Comparison of ENCODE assay signal across 10 cellular contexts in genomic region chr1:233615571-233615970, GRCh38. TPM values are rescaled to one million over a fixed set of nuclear protein-coding genes. Genes with fewer than 3 reads are reported as not detected.
DNase-seq lines count a peak whose midpoint lies in the region; ATAC-seq and TF ChIP-seq lines count a peak whose summit lies in the region.
"Had no signal": no experiment of that assay in that cellular context is flagged by ENCODE, and none has a peak within 500 bp of the region (broad histone marks: within the 10 kb centered on the region; RNA-seq: fewer than 3 reads in every experiment).

No MANE protein-coding gene starts in this region.

- H3K4me2 ChIP-seq in GM23248 (ENCODE audit: unreplicated experiment) (peak overlapping the region; percentile 92), PC-9 (peak overlapping the region; percentile 87), OCI-LY7 (ENCODE audit: low read length) (no peak overlapping the region)

- CTCF ChIA-PET in PC-9 (lab: Charles Lee): no interaction called here
- CTCF ChIA-PET in OCI-LY7 (lab: Charles Lee; ENCODE audit: unreplicated experiment): no interaction called here

- no peaks in the 10 kb centered on the region for H3K27me3 ChIP-seq in GM23248 (replicated peaks; ENCODE audit: insufficient read depth)
- no peaks in the 10 kb centered on the region for H3K27me3 ChIP-seq in PC-9 (ENCODE audit: insufficient read depth, low read depth)

- H3K4me1 ChIP-seq in GM23248 (ENCODE audit: insufficient read depth) (peaks cover 3% of the 10 kb centered on the region; the same call in 1 of the 2 replicates), PC-9 (replicated peaks; ENCODE audit: insufficient read depth) (peaks cover 25% of the 10 kb centered on the region), OCI-LY7 (ENCODE audit: insufficient read depth, low read length, poor library complexity, severe bottlenecking) (no peaks in the 10 kb centered on the region)

- H3K9me3 ChIP-seq in GM23248 (ENCODE audit: low read depth) (no peaks in the 10 kb centered on the region), PC-9 (ENCODE audit: insufficient read depth, low read depth) (no peaks in the 10 kb centered on the region), OCI-LY7 (ENCODE audit: low read length) (no peaks in the 10 kb centered on the region)

- TF ChIP-seq CTCF in PC-9 (conservative IDR thresholded peaks at IDR 0.05) (no peak), epithelial cell of esophagus (IDR thresholded peaks at IDR 0.05; ENCODE audit: insufficient read depth, low read depth, low read length, missing control alignments) (no peak), neural crest cell (conservative IDR thresholded peaks at IDR 0.05) (no peak), GM20000 (IDR thresholded peaks at IDR 0.05; ENCODE audit: extremely low read depth, missing control alignments) (no peak), OCI-LY7 (conservative IDR thresholded peaks at IDR 0.05; ENCODE audit: low read length) (no peak)

- H3K4me3 ChIP-seq in GM23248 (peak overlapping the region; percentile 95), PC-9 (peak overlapping the region; percentile 62), epithelial cell of esophagus (ENCODE audit: low read length) (peak overlapping the region; percentile 95), OCI-LY7 (ENCODE audit: low read depth, low read length, poor library complexity, severe bottlenecking) (no peak overlapping the region)

- POLR2A ChIA-PET in PC-9 (lab: Charles Lee; ENCODE audit: unreplicated experiment): no interaction called here
- POLR2A ChIA-PET in OCI-LY7 (lab: Charles Lee): no interaction called here

- H2AFZ ChIP-seq in GM23248 (0 out of 2 replicates have a peak overlapping the region, but pooled peaks have one; percentile 95), PC-9 (peak overlapping the region; percentile 81), OCI-LY7 (ENCODE audit: low read length) (no peak overlapping the region)

- no peaks in the 10 kb centered on the region for H3K9me3 Mint-ChIP-seq in neural crest cell
- H3K9me3 Mint-ChIP-seq: activated CD8-positive, alpha-beta T cell treated with anti-CD3 and anti-CD28 coated beads for 36 hours had no signal

- no peaks in the 10 kb centered on the region for H3K36me3 ChIP-seq in GM23248 (ENCODE audit: low read depth)
- H3K36me3 ChIP-seq in PC-9 (ENCODE audit: low read depth): peaks cover 30% of the 10 kb centered on the region
- H3K36me3 ChIP-seq in OCI-LY7 (ENCODE audit: insufficient read depth, low read length): no peaks in the 10 kb centered on the region

- H3K9me2 ChIP-seq in GM23248 (ENCODE audit: insufficient read depth) (no peaks in the 10 kb centered on the region), PC-9 (ENCODE audit: insufficient read depth) (no peaks in the 10 kb centered on the region), OCI-LY7 (ENCODE audit: insufficient read depth, low read length) (no peaks in the 10 kb centered on the region)

- peaks cover 89% of the 10 kb centered on the region for H3K27me3 Mint-ChIP-seq in neural crest cell (ENCODE audit: low read depth)

- ATAC-seq in HG02678 (IDR thresholded peaks at IDR 0.05; ENCODE audit: unreplicated experiment): no peak
- ATAC-seq: activated CD8-positive, alpha-beta T cell treated with anti-CD3 and anti-CD28 coated beads for 36 hours had no signal

- no TSS peak for BruUV-seq in PC-9 (replicated peaks; lab: Mats Ljungman, UMichigan)
- BruUV-seq in OCI-LY7 (replicated peaks; lab: Mats Ljungman, UMichigan): no TSS peak

- H3F3A ChIP-seq in GM23248 (ENCODE audit: insufficient read depth): peaks cover 11% of the 10 kb centered on the region; the same call in 1 of the 2 replicates
- peaks cover 35% of the 10 kb centered on the region; the same call in 1 of the 2 replicates for H3F3A ChIP-seq in PC-9 (ENCODE audit: insufficient read depth, low read depth)

- H3K27ac Mint-ChIP-seq in neural crest cell (ENCODE audit: unreplicated experiment): no peak overlapping the region
- H3K27ac Mint-ChIP-seq: activated CD8-positive, alpha-beta T cell treated with anti-CD3 and anti-CD28 coated beads for 36 hours had no signal

- H3K79me2 ChIP-seq in GM23248 (ENCODE audit: insufficient read depth): peaks cover 11% of the 10 kb centered on the region; the same call in 1 of the 2 replicates
- H3K79me2 ChIP-seq in PC-9 (ENCODE audit: low read depth): peaks cover 62% of the 10 kb centered on the region
- H3K79me2 ChIP-seq in OCI-LY7 (ENCODE audit: insufficient read depth, low read depth, low read length): no peaks in the 10 kb centered on the region

- peak overlapping the region; percentile 59 for H3K4me3 Mint-ChIP-seq in neural crest cell
- H3K4me3 Mint-ChIP-seq: activated CD8-positive, alpha-beta T cell treated with anti-CD3 and anti-CD28 coated beads for 36 hours had no signal

- no peak for DNase-seq in GM23248
- no peak for DNase-seq in PC-9
- DNase-seq in epithelial cell of esophagus (ENCODE audit: low read depth): peak; percentile 65
- no peak for DNase-seq in neural crest cell (ENCODE audit: low read depth, low spot score)
- no peak for DNase-seq in GM20000 (ENCODE audit: low spot score)
- DNase-seq in OCI-LY7 (ENCODE audit: low spot score): no peak
- no peak for DNase-seq in head of caudate nucleus
- DNase-seq: activated CD8-positive, alpha-beta T cell treated with anti-CD3 and anti-CD28 coated beads for 36 hours; NCI-H187 had no signal

- H3K27ac ChIP-seq in GM23248: no peak overlapping the region
- peak overlapping the region; percentile 88 for H3K27ac ChIP-seq in PC-9
- no peak overlapping the region for H3K27ac ChIP-seq in OCI-LY7 (ENCODE audit: low read depth, low read length, poor library complexity, severe bottlenecking)

- no peak overlapping the region for H3K9ac ChIP-seq in GM23248

- WGBS in GM23248 (ENCODE audit: low coverage in 1 of 2, low lambda C conversion rate in 2 of 2, missing lambda C conversion rate in 2 of 2), 2 experiments: 62 to 63% methylated on average over 3 of the region's 3 CpGs

- peaks cover 5% of the 10 kb centered on the region for H3K4me1 Mint-ChIP-seq in neural crest cell

- no peaks in the 10 kb centered on the region for H3K36me3 Mint-ChIP-seq in neural crest cell (ENCODE audit: low read depth)

- in situ Hi-C loops in GM23248 (cut with MboI): no loop called here

- H4K20me1 ChIP-seq in GM23248 (ENCODE audit: insufficient read depth) (no peaks in the 10 kb centered on the region), PC-9 (ENCODE audit: insufficient read depth) (no peaks in the 10 kb centered on the region), OCI-LY7 (ENCODE audit: insufficient read depth, low read length) (no peaks in the 10 kb centered on the region)

- intact Hi-C loops in PC-9 (cut with micrococcal nuclease; ENCODE audit: unreplicated experiment) (loop anchor here (1.0 to 10.0 kb wide), 7 partner anchors 21 to 449 kb away; no protein-coding TSS in a partner anchor), OCI-LY7 (cut with micrococcal nuclease; ENCODE audit: unreplicated experiment) (no loop called here), head of caudate nucleus (cut with DNase I) (no loop called here)

RNA-seq across cellular contexts. Expression of gene KCNK1, which starts 1.7 kb away (rescaled TPM):
- 4.0 and 6.7 TPM in 2 replicates for total RNA-seq in GM23248 (2014; rRNA removed; shearing (Covaris generic))
- polyA plus RNA-seq in GM23248 (2016; fragmentation: Nextera tagmentation; extraction: Ambion mirVana): 4.2 and 4.8 TPM in 2 replicates
- total RNA-seq in PC-9 (2021) (57.6 and 60.6 TPM in 2 replicates), neural crest cell (0.41 and 0.56 TPM in 2 replicates), OCI-LY7 (2022) (not detected in 2 replicates)
- total RNA-seq in OCI-LY7 (2014; rRNA removed; shearing (Covaris generic)): not detected in 2 replicates
- total RNA-seq: activated CD8-positive, alpha-beta T cell treated with anti-CD3 and anti-CD28 coated beads for 36 hours had no signal
